ENCODE assay signal across 24 cellular contexts in genomic region chr9:4890929-4891328, GRCh38.
"Had no signal": no experiment of that assay in that cellular context is flagged by ENCODE, and none has a peak within 500 bp of the region (broad histone marks: within the 10 kb centered on the region; RNA-seq: fewer than 3 reads in every experiment).

No MANE protein-coding gene starts in this region.

- H3K4me3 ChIP-seq: heart right ventricle, hepatocyte, left ventricle myocardium inferior, lung, ovary, skin epidermis, stomach, transverse colon, upper lobe of left lung, vagina had no signal

- H3K9me3 ChIP-seq: heart right ventricle, ovary, stomach, transverse colon, upper lobe of left lung, vagina had no signal

- ATAC-seq: heart right ventricle; left cardiac atrium; naive thymus-derived CD4-positive, alpha-beta T cell; natural killer cell treated with Interleukin-12 subunit alpha and Interleukin-12 subunit beta and Interleukin-15 and Interleukin-18, amount 100 ng/mL, for 72 hours; right cardiac atrium; sciatic nerve; stimulated activated naive CD8-positive, alpha-beta T cell treated with anti-CD3 and anti-CD28 coated beads, Interleukin-15, Interleukin-2, amounts not matched to agents 100 U/mL and 50 U/mL, for 24 hours had no signal

- H3K4me1 ChIP-seq: transverse colon had no signal

- H3K27me3 ChIP-seq: heart right ventricle, hepatocyte, ovary, stomach, transverse colon, upper lobe of left lung, vagina had no signal

- H3K36me3 ChIP-seq: heart right ventricle, left ventricle myocardium inferior, ovary, stomach, transverse colon, upper lobe of left lung, vagina had no signal

- H3K27ac ChIP-seq: heart right ventricle, hepatocyte, left ventricle myocardium inferior, ovary, skin epidermis, stomach, transverse colon, upper lobe of left lung, vagina had no signal

- DNase-seq: heart right ventricle; kidney glomerular epithelial cell; left cardiac atrium; left ventricle myocardium inferior; mesendoderm; naive thymus-derived CD4-positive, alpha-beta T cell; ovary; retina; right cardiac atrium; stimulated activated CD4-positive, alpha-beta T cell treated with anti-CD3 and anti-CD28 coated beads, Interleukin-12 subunit alpha, Interleukin-12 subunit beta, amount 100 ng/mL, for 4 hours; stimulated activated CD4-positive, alpha-beta T cell treated with anti-CD3 and anti-CD28 coated beads, Interleukin-15, amount 100 ng/mL, for 24 hours; stimulated activated CD4-positive, alpha-beta T cell treated with anti-CD3 and anti-CD28 coated beads, Interleukin-2, amount 100 ng/mL, for 24 hours; stimulated activated CD4-positive, alpha-beta T cell treated with anti-CD3 and anti-CD28 coated beads, Interleukin-4, amount 100 ng/mL, for 1 hour; stimulated activated naive B cell treated with anti-CD40 and anti-IgM and Interleukin-4, amounts not matched to agents 10 μg/mL and 1 μg/mL and 100 μg/mL, for 72 hours; stimulated activated naive CD8-positive, alpha-beta T cell treated with anti-CD3 and anti-CD28 coated beads, Interleukin-15, Interleukin-2, amounts not matched to agents 100 U/mL and 50 U/mL, for 24 hours; stomach; transverse colon; upper lobe of left lung had no signal
